1 cellular context compared by ENCODE assay signal in the genomic region with DNA sequence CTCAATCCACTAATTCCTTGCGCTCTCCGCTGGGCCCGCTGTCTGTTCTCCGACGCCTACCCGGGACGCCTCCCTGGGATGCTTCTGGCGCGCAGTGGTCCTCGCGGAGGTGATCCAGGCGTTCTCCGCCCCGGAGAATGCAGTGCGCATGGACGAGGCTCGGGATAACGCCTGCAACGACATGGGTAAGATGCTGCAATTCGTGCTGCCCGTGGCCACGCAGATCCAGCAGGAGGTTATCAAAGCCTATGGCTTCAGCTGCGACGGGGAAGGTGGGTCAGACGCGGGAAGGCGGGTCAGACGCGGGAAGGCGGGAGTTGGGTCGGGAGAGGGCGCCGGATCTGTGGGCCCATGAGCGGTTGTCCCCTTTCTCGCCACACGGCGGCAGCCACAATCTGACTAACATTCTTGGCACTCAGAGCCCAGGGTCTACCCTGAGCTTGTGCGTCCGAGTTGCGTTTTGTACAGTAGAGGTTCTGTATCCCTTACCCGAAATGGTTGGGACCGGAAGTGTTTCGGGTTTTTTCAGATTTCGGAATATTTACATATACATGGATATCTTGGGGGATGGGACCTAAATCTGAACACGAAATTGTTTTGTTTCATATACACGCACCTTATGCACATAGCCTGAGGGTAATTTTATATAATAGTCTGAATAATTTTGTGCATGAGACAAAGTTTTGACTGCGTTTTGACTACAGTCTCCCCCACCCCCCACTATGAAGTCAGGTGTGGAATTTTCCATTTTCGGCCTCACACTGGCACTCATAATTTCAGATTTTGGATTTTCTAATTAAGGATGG.
A peak's percentile ranks its signal among the peaks of the same experiment; 100 is the strongest.
TF ChIP-seq lines count a peak whose summit lies in the region.

No MANE protein-coding gene starts in this region.

TF ChIP-seq in GM23338, 12 proteins besides CTCF, POLR2A, EP300 and RAD21:
- TF ChIP-seq, protein P1, sequence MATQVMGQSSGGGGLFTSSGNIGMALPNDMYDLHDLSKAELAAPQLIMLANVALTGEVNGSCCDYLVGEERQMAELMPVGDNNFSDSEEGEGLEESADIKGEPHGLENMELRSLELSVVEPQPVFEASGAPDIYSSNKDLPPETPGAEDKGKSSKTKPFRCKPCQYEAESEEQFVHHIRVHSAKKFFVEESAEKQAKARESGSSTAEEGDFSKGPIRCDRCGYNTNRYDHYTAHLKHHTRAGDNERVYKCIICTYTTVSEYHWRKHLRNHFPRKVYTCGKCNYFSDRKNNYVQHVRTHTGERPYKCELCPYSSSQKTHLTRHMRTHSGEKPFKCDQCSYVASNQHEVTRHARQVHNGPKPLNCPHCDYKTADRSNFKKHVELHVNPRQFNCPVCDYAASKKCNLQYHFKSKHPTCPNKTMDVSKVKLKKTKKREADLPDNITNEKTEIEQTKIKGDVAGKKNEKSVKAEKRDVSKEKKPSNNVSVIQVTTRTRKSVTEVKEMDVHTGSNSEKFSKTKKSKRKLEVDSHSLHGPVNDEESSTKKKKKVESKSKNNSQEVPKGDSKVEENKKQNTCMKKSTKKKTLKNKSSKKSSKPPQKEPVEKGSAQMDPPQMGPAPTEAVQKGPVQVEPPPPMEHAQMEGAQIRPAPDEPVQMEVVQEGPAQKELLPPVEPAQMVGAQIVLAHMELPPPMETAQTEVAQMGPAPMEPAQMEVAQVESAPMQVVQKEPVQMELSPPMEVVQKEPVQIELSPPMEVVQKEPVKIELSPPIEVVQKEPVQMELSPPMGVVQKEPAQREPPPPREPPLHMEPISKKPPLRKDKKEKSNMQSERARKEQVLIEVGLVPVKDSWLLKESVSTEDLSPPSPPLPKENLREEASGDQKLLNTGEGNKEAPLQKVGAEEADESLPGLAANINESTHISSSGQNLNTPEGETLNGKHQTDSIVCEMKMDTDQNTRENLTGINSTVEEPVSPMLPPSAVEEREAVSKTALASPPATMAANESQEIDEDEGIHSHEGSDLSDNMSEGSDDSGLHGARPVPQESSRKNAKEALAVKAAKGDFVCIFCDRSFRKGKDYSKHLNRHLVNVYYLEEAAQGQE (IDR thresholded peaks at IDR 0.05; ENCODE audit: unreplicated experiment) = no peak
- TF ChIP-seq, protein P2, sequence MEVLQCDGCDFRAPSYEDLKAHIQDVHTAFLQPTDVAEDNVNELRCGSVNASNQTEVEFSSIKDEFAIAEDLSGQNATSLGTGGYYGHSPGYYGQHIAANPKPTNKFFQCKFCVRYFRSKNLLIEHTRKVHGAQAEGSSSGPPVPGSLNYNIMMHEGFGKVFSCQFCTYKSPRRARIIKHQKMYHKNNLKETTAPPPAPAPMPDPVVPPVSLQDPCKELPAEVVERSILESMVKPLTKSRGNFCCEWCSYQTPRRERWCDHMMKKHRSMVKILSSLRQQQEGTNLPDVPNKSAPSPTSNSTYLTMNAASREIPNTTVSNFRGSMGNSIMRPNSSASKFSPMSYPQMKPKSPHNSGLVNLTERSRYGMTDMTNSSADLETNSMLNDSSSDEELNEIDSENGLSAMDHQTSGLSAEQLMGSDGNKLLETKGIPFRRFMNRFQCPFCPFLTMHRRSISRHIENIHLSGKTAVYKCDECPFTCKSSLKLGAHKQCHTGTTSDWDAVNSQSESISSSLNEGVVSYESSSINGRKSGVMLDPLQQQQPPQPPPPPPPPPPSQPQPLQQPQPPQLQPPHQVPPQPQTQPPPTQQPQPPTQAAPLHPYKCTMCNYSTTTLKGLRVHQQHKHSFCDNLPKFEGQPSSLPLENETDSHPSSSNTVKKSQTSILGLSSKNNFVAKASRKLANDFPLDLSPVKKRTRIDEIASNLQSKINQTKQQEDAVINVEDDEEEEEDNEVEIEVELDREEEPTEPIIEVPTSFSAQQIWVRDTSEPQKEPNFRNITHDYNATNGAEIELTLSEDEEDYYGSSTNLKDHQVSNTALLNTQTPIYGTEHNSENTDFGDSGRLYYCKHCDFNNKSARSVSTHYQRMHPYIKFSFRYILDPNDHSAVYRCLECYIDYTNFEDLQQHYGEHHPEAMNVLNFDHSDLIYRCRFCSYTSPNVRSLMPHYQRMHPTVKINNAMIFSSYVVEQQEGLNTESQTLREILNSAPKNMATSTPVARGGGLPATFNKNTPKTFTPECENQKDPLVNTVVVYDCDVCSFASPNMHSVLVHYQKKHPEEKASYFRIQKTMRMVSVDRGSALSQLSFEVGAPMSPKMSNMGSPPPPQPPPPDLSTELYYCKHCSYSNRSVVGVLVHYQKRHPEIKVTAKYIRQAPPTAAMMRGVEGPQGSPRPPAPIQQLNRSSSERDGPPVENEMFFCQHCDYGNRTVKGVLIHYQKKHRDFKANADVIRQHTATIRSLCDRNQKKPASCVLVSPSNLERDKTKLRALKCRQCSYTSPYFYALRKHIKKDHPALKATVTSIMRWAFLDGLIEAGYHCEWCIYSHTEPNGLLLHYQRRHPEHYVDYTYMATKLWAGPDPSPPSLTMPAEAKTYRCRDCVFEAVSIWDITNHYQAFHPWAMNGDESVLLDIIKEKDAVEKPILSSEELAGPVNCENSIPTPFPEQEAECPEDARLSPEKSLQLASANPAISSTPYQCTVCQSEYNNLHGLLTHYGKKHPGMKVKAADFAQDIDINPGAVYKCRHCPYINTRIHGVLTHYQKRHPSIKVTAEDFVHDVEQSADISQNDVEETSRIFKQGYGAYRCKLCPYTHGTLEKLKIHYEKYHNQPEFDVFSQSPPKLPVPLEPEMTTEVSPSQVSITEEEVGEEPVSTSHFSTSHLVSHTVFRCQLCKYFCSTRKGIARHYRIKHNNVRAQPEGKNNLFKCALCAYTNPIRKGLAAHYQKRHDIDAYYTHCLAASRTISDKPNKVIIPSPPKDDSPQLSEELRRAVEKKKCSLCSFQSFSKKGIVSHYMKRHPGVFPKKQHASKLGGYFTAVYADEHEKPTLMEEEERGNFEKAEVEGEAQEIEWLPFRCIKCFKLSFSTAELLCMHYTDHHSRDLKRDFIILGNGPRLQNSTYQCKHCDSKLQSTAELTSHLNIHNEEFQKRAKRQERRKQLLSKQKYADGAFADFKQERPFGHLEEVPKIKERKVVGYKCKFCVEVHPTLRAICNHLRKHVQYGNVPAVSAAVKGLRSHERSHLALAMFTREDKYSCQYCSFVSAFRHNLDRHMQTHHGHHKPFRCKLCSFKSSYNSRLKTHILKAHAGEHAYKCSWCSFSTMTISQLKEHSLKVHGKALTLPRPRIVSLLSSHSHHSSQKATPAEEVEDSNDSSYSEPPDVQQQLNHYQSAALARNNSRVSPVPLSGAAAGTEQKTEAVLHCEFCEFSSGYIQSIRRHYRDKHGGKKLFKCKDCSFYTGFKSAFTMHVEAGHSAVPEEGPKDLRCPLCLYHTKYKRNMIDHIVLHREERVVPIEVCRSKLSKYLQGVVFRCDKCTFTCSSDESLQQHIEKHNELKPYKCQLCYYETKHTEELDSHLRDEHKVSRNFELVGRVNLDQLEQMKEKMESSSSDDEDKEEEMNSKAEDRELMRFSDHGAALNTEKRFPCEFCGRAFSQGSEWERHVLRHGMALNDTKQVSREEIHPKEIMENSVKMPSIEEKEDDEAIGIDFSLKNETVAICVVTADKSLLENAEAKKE (CRISPR knock-in tag; IDR thresholded peaks at IDR 0.05) = no peak
- peak; percentile 49; the same call in 1 of the 2 replicates for TF ChIP-seq POLR2AphosphoS5 (IDR thresholded peaks at IDR 0.05; ENCODE audit: low read depth)
- TF ChIP-seq JUNB (IDR thresholded peaks at IDR 0.05; ENCODE audit: unreplicated experiment) = no peak
- no peak for TF ChIP-seq ZNF331 (CRISPR knock-in tag; IDR thresholded peaks at IDR 0.05; ENCODE audit: low read depth)
- TF ChIP-seq CREB1 (CRISPR knock-in tag; IDR thresholded peaks at IDR 0.05; ENCODE audit: low read depth) = peak; percentile 65
- TF ChIP-seq, protein P3, sequence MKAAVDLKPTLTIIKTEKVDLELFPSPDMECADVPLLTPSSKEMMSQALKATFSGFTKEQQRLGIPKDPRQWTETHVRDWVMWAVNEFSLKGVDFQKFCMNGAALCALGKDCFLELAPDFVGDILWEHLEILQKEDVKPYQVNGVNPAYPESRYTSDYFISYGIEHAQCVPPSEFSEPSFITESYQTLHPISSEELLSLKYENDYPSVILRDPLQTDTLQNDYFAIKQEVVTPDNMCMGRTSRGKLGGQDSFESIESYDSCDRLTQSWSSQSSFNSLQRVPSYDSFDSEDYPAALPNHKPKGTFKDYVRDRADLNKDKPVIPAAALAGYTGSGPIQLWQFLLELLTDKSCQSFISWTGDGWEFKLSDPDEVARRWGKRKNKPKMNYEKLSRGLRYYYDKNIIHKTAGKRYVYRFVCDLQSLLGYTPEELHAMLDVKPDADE (IDR thresholded peaks at IDR 0.05) = no peak
